Comparison of ENCODE assay signal across 1 cellular context in the genomic region with DNA sequence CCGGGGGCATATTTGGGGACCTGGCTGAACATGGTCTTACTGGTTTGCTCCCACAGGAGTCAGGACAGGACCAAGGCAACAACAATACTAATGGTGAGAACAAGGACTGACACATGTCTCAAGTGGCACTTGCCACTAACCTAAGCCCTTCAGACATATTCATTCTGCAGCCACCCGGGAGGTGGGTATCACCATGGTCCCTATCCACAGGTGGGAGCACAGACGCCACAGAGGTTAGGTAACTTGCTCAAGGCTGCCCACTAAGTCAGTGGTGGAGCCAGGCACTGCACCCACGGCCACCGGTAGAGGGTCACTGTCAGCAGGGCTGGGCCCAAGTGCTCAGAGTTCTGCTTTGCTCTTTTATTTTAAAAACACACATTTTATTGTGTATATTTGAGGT.
TF ChIP-seq lines count a peak whose summit lies in the region.

No MANE protein-coding gene starts in this region.

TF ChIP-seq in WTC11, 78 proteins besides CTCF, POLR2A, EP300 and RAD21 (continued from another document):
- TF ChIP-seq, protein P1, sequence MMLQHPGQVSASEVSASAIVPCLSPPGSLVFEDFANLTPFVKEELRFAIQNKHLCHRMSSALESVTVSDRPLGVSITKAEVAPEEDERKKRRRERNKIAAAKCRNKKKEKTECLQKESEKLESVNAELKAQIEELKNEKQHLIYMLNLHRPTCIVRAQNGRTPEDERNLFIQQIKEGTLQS (CRISPR knock-in tag; conservative IDR thresholded peaks at IDR 0.05), result no peak
- TF ChIP-seq TCF7 (CRISPR knock-in tag; IDR thresholded peaks at IDR 0.05; ENCODE audit: low read depth) (no peak), ATF1 (CRISPR knock-in tag; IDR thresholded peaks at IDR 0.05) (no peak), NFE2L1 (CRISPR knock-in tag; IDR thresholded peaks at IDR 0.05) (no peak), SMAD3 (CRISPR knock-in tag; IDR thresholded peaks at IDR 0.05; ENCODE audit: borderline replicate concordance) (no peak), ELF4 (CRISPR knock-in tag; IDR thresholded peaks at IDR 0.05; ENCODE audit: low read depth) (no peak), EMX1 (CRISPR knock-in tag; IDR thresholded peaks at IDR 0.05) (no peak)
- TF ChIP-seq, protein P2, sequence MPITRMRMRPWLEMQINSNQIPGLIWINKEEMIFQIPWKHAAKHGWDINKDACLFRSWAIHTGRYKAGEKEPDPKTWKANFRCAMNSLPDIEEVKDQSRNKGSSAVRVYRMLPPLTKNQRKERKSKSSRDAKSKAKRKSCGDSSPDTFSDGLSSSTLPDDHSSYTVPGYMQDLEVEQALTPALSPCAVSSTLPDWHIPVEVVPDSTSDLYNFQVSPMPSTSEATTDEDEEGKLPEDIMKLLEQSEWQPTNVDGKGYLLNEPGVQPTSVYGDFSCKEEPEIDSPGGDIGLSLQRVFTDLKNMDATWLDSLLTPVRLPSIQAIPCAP (CRISPR knock-in tag; IDR thresholded peaks at IDR 0.05), result no peak
- TF ChIP-seq, protein P3, sequence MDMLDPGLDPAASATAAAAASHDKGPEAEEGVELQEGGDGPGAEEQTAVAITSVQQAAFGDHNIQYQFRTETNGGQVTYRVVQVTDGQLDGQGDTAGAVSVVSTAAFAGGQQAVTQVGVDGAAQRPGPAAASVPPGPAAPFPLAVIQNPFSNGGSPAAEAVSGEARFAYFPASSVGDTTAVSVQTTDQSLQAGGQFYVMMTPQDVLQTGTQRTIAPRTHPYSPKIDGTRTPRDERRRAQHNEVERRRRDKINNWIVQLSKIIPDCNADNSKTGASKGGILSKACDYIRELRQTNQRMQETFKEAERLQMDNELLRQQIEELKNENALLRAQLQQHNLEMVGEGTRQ (CRISPR knock-in tag; IDR thresholded peaks at IDR 0.05), result no peak
- TF ChIP-seq, protein P4, sequence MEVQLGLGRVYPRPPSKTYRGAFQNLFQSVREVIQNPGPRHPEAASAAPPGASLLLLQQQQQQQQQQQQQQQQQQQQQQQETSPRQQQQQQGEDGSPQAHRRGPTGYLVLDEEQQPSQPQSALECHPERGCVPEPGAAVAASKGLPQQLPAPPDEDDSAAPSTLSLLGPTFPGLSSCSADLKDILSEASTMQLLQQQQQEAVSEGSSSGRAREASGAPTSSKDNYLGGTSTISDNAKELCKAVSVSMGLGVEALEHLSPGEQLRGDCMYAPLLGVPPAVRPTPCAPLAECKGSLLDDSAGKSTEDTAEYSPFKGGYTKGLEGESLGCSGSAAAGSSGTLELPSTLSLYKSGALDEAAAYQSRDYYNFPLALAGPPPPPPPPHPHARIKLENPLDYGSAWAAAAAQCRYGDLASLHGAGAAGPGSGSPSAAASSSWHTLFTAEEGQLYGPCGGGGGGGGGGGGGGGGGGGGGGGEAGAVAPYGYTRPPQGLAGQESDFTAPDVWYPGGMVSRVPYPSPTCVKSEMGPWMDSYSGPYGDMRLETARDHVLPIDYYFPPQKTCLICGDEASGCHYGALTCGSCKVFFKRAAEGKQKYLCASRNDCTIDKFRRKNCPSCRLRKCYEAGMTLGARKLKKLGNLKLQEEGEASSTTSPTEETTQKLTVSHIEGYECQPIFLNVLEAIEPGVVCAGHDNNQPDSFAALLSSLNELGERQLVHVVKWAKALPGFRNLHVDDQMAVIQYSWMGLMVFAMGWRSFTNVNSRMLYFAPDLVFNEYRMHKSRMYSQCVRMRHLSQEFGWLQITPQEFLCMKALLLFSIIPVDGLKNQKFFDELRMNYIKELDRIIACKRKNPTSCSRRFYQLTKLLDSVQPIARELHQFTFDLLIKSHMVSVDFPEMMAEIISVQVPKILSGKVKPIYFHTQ (CRISPR knock-in tag; IDR thresholded peaks at IDR 0.05), result no peak
TF ChIP-seq in WTC11: peak in this region for 0.
